Comparison of ENCODE assay signal across 8 cellular contexts in the genomic region with DNA sequence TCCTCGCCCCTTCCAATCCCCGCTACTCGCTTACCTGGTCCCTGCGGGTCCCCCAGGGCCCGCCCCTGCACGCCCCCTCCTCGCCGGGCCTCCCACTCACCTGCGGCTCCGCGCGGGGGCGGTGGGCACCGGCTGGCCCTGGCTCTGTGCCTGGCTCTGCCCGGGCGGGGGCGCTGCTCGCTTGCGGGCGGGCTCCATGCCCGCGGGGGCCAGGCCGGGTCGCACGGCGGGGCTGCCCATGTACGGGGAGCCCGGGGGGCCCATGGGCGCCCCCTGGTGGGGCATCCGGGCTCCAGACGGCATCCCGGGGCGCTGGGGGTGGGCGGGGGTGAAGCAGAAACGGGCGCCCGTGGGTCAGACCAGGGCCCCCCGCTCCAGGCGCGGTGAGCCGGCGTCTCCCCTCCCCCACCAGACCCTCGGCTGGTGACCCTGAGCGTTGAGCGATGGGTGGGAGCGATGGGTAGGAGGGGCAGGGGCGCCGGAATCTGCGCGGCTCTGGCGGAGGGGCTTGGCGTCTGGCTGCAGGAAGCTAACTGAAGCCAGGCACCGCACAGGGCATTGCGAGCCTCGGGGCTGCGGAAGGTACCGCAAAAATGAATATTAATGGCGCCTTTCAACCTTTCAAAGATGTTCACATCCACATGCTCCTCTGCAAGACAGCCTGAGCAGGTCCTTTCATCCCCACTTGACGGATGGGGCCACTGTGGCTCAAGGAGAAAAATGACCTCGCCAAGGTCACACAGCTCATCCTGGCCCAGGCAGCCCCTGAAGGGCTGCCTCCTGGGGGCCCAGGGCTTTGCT. TPM values are rescaled to one million over a fixed set of nuclear protein-coding genes. Genes with fewer than 3 reads are reported as not detected.
DNase-seq lines count a peak whose midpoint lies in the region; ATAC-seq and TF ChIP-seq lines count a peak whose summit lies in the region.

No MANE protein-coding gene starts in this region.

- peak; percentile 73 for TF ChIP-seq CTCF in C4-2B (conservative IDR thresholded peaks at IDR 0.05)
- TF ChIP-seq CTCF in GM23338 (conservative IDR thresholded peaks at IDR 0.05; ENCODE audit: low read depth in 2 of 2): peak; percentile 41 to 76

- no peaks in the 10 kb centered on the region for H3K79me2 ChIP-seq in GM23338 (replicated peaks; ENCODE audit: insufficient read depth)

- no peaks in the 10 kb centered on the region for H3K9me2 ChIP-seq in GM23338 (ENCODE audit: insufficient read depth)

- no peaks in the 10 kb centered on the region; the same call in 2 of the 3 replicates for H3K36me3 Mint-ChIP-seq in GM23338 (ENCODE audit: low read depth)

- no peaks in the 10 kb centered on the region for H3K9me3 ChIP-seq in iPS-18c (ENCODE audit: control insufficient read depth, insufficient read depth, low read length)

- H3K4me3 ChIP-seq in GM23338 (peak overlapping the region; percentile 65), iPS-18c (ENCODE audit: insufficient read depth, low read depth, low read length) (peak overlapping the region; percentile 49)

- H4K20me1 ChIP-seq in GM23338 (replicated peaks; ENCODE audit: insufficient read depth): no peaks in the 10 kb centered on the region

- H3K4me1 ChIP-seq in GM23338 (ENCODE audit: insufficient read depth): peaks cover 36% of the 10 kb centered on the region; the same call in 1 of the 2 replicates

- H3K27ac ChIP-seq in C4-2B (no peak overlapping the region), GM23338 (ENCODE audit: low read depth) (no peak overlapping the region)

- H3K4me1 Mint-ChIP-seq in GM23338: peaks cover 64% of the 10 kb centered on the region

- H3K4me2 ChIP-seq in GM23338: peak overlapping the region; percentile 86

- H3K9me3 Mint-ChIP-seq in GM23338: no peaks in the 10 kb centered on the region; the same call in 2 of the 3 replicates

- peaks cover 67% of the 10 kb centered on the region for H3K27me3 ChIP-seq in GM23338 (ENCODE audit: insufficient read depth)

- H3K4me3 Mint-ChIP-seq in GM23338: peak overlapping the region; percentile 71

- no peaks in the 10 kb centered on the region for H3K36me3 ChIP-seq in GM23338 (ENCODE audit: insufficient read depth)

- H2AFZ ChIP-seq in GM23338: peak overlapping the region; percentile 81

- peak; percentile 62 for DNase-seq in GM23338 (ENCODE audit: low spot score)
- peak; percentile 2 for DNase-seq in amniotic stem cell (lab: John Stamatoyannopoulos, UW)
- DNase-seq in stimulated activated CD4-positive, alpha-beta T cell treated with anti-CD3 and anti-CD28 coated beads, Interleukin-4, amount 100 ng/mL, for 1 hour: peak; percentile 66
- no peak for DNase-seq in HT-29 (ENCODE audit: low spot score)

- H3K27me3 Mint-ChIP-seq in GM23338 (ENCODE audit: insufficient read depth, low read depth, poor library complexity): peaks cover 56% of the 10 kb centered on the region

- H3F3A ChIP-seq in GM23338 (replicated peaks; ENCODE audit: low read depth): peaks cover 5% of the 10 kb centered on the region; the same call in 1 of the 2 replicates

- no peak overlapping the region for H3K27ac Mint-ChIP-seq in GM23338

- ATAC-seq in GM23338: peak; percentile 47
- peak; percentile 37 for ATAC-seq in SK-N-SH treated with all-trans-retinoic acid at 6 μM for 48 hours
- no peak for ATAC-seq in GM18520 (IDR thresholded peaks at IDR 0.05; ENCODE audit: unreplicated experiment)

TF ChIP-seq in GM23338, 12 proteins besides CTCF, POLR2A, EP300 and RAD21 (continues in another document):
- no peak for TF ChIP-seq ETS1 (IDR thresholded peaks at IDR 0.05)
- TF ChIP-seq, protein P1, sequence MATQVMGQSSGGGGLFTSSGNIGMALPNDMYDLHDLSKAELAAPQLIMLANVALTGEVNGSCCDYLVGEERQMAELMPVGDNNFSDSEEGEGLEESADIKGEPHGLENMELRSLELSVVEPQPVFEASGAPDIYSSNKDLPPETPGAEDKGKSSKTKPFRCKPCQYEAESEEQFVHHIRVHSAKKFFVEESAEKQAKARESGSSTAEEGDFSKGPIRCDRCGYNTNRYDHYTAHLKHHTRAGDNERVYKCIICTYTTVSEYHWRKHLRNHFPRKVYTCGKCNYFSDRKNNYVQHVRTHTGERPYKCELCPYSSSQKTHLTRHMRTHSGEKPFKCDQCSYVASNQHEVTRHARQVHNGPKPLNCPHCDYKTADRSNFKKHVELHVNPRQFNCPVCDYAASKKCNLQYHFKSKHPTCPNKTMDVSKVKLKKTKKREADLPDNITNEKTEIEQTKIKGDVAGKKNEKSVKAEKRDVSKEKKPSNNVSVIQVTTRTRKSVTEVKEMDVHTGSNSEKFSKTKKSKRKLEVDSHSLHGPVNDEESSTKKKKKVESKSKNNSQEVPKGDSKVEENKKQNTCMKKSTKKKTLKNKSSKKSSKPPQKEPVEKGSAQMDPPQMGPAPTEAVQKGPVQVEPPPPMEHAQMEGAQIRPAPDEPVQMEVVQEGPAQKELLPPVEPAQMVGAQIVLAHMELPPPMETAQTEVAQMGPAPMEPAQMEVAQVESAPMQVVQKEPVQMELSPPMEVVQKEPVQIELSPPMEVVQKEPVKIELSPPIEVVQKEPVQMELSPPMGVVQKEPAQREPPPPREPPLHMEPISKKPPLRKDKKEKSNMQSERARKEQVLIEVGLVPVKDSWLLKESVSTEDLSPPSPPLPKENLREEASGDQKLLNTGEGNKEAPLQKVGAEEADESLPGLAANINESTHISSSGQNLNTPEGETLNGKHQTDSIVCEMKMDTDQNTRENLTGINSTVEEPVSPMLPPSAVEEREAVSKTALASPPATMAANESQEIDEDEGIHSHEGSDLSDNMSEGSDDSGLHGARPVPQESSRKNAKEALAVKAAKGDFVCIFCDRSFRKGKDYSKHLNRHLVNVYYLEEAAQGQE (IDR thresholded peaks at IDR 0.05; ENCODE audit: unreplicated experiment): no peak
- TF ChIP-seq JUNB (IDR thresholded peaks at IDR 0.05; ENCODE audit: unreplicated experiment): no peak

TF ChIP-seq in SK-N-SH treated with all-trans-retinoic acid at 6 μM for 48 hours, 23 proteins besides CTCF, POLR2A, EP300 and RAD21:
- TF ChIP-seq, protein P2, sequence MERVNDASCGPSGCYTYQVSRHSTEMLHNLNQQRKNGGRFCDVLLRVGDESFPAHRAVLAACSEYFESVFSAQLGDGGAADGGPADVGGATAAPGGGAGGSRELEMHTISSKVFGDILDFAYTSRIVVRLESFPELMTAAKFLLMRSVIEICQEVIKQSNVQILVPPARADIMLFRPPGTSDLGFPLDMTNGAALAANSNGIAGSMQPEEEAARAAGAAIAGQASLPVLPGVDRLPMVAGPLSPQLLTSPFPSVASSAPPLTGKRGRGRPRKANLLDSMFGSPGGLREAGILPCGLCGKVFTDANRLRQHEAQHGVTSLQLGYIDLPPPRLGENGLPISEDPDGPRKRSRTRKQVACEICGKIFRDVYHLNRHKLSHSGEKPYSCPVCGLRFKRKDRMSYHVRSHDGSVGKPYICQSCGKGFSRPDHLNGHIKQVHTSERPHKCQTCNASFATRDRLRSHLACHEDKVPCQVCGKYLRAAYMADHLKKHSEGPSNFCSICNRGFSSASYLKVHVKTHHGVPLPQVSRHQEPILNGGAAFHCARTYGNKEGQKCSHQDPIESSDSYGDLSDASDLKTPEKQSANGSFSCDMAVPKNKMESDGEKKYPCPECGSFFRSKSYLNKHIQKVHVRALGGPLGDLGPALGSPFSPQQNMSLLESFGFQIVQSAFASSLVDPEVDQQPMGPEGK (CRISPR knock-in tag; IDR thresholded peaks at IDR 0.05; ENCODE audit: borderline replicate concordance): no peak
- no peak for TF ChIP-seq ZFP3 (CRISPR knock-in tag; IDR thresholded peaks at IDR 0.05)
- 0 out of 2 replicates have a peak, but pooled peaks have one; percentile 11 for TF ChIP-seq ESRRG (CRISPR knock-in tag; IDR thresholded peaks at IDR 0.05)

RNA-seq across cellular contexts. Expression of gene SMARCD3, which starts 2.9 kb away (rescaled TPM):
- 2.2 and 3.3 TPM in 2 replicates for total RNA-seq in GM23338 (2014; rRNA removed; shearing (Covaris generic))
- 2.7 and 4.0 TPM in 2 replicates for polyA plus RNA-seq in GM23338 (2016; fragmentation: Nextera tagmentation; extraction: Ambion mirVana)
- 1.1 and 1.3 TPM in 2 replicates for total RNA-seq in HT-29 (2014; rRNA removed; shearing (Covaris generic))

RNA-seq across cellular contexts. Expression of gene CHPF2, which starts 13.3 kb away (rescaled TPM):
- 24.9 and 26.1 TPM in 2 replicates for total RNA-seq in GM23338 (2014; rRNA removed; shearing (Covaris generic))
- 4.8 and 5.4 TPM in 2 replicates for polyA plus RNA-seq in GM23338 (2016; fragmentation: Nextera tagmentation; extraction: Ambion mirVana)
- total RNA-seq in HT-29 (2014; rRNA removed; shearing (Covaris generic)): 72.5 and 87.7 TPM in 2 replicates

RNA-seq across cellular contexts. Expression of gene ABCF2, which starts 18.6 kb away (rescaled TPM):
- total RNA-seq in GM23338 (2014; rRNA removed; shearing (Covaris generic)): 47.9 and 58.7 TPM in 2 replicates
- 17.8 and 18.7 TPM in 2 replicates for polyA plus RNA-seq in GM23338 (2016; fragmentation: Nextera tagmentation; extraction: Ambion mirVana)
- 80.2 and 82.5 TPM in 2 replicates for total RNA-seq in HT-29 (2014; rRNA removed; shearing (Covaris generic))

RNA-seq across cellular contexts. Expression of gene H2BK1, which starts 35.3 kb away (rescaled TPM):
- total RNA-seq in GM23338 (2014; rRNA removed; shearing (Covaris generic)): not detected in 2 replicates
- not detected in 2 replicates for polyA plus RNA-seq in GM23338 (2016; fragmentation: Nextera tagmentation; extraction: Ambion mirVana)
- not detected in 2 replicates for total RNA-seq in HT-29 (2014; rRNA removed; shearing (Covaris generic))

RNA-seq across cellular contexts. Expression of gene ASB10, which starts 58.5 kb away (rescaled TPM):
- not detected in 2 replicates for total RNA-seq in GM23338 (2014; rRNA removed; shearing (Covaris generic))
- polyA plus RNA-seq in GM23338 (2016; fragmentation: Nextera tagmentation; extraction: Ambion mirVana): not detected in 2 replicates
- total RNA-seq in HT-29 (2014; rRNA removed; shearing (Covaris generic)): not detected in 2 replicates
